ENCODE assay signal across 7 cellular contexts in genomic region chr7:43810195-43810941, GRCh38. TPM values are rescaled to one million over a fixed set of nuclear protein-coding genes. Genes with fewer than 3 reads are reported as not detected.
DNase-seq lines count a peak whose midpoint lies in the region; ATAC-seq and TF ChIP-seq lines count a peak whose summit lies in the region.
"Not testable (repeated sequence)": the region's sequence is repeated elsewhere in the genome, so short reads cannot be mapped to it uniquely, and the experiment has no call there.

No MANE protein-coding gene starts in this region.

- not testable (repeated sequence) for H3K4me3 ChIP-seq in Karpas-422 (ENCODE audit: low read length); Peyer's patch; brain microvascular endothelial cell (ENCODE audit: low read depth, low read length); heart left ventricle

- H3K36me3 ChIP-seq in Karpas-422 (ENCODE audit: insufficient read depth, low read length); brain microvascular endothelial cell (replicated peaks): not testable (repeated sequence)
- peaks cover 0 to 24% (median 0%) of the 10 kb centered on the region in 3 donors for H3K36me3 ChIP-seq in Peyer's patch
- peaks cover 0 to 47% (median 28%) of the 10 kb centered on the region in 9 donors for H3K36me3 ChIP-seq in heart left ventricle

- not testable (repeated sequence) for H3K9ac ChIP-seq in Karpas-422 (ENCODE audit: low read length)

- H3K27ac Mint-ChIP-seq in progenitor cell of endocrine pancreas: not testable (repeated sequence)

- not testable (repeated sequence) for H3K4me1 ChIP-seq in Karpas-422 (ENCODE audit: low read length); Peyer's patch; heart left ventricle

- peak; percentile 70 for DNase-seq in Daoy (ENCODE audit: low read depth)
- DNase-seq in Karpas-422: peak; percentile 85
- peak in 2 of 3 donors; percentile 25 to 56 for DNase-seq in Peyer's patch
- peak; percentile 18 for DNase-seq in activated CD4-positive, alpha-beta T cell treated with anti-CD3 and anti-CD28 coated beads, Interleukin-2, amount 50 U/mL, for 1 hour
- not testable (repeated sequence) for DNase-seq in brain microvascular endothelial cell; progenitor cell of endocrine pancreas (ENCODE audit: low spot score, unreplicated experiment)
- DNase-seq in heart left ventricle: peak in 2 of 5 donors; percentile 23 to 28

- not testable (repeated sequence) for H3K27me3 ChIP-seq in Karpas-422 (ENCODE audit: low read length); Peyer's patch; brain microvascular endothelial cell (replicated peaks); heart left ventricle

- not testable (repeated sequence) for H2AFZ ChIP-seq in Karpas-422 (ENCODE audit: low read length)

- H4K20me1 ChIP-seq in Karpas-422 (ENCODE audit: insufficient read depth, low read depth, low read length): not testable (repeated sequence)

- in situ Hi-C loops in brain microvascular endothelial cell (cut with HindIII; ENCODE audit: low pct_ligation_motif_present, low sequenced_read_pairs): not testable (repeated sequence)

- TF ChIP-seq POLR2A in Peyer's patch (IDR thresholded peaks at IDR 0.05); heart left ventricle (IDR thresholded peaks at IDR 0.05): not testable (repeated sequence)

- not testable (repeated sequence) for H3K4me2 ChIP-seq in Karpas-422 (ENCODE audit: low read depth, low read length, poor library complexity, severe bottlenecking)

- not testable (repeated sequence) for H3K9me2 ChIP-seq in Karpas-422 (replicated peaks; ENCODE audit: insufficient read depth, low read length)

- peaks cover 10% of the 10 kb centered on the region for H3K27me3 Mint-ChIP-seq in progenitor cell of endocrine pancreas

- not testable (repeated sequence) for H3K27ac ChIP-seq in Karpas-422 (ENCODE audit: low read length); Peyer's patch; brain microvascular endothelial cell; heart left ventricle

- H3K4me3 Mint-ChIP-seq in progenitor cell of endocrine pancreas (ENCODE audit: low read depth): not testable (repeated sequence)

- not testable (repeated sequence) for H3K36me3 Mint-ChIP-seq in progenitor cell of endocrine pancreas (ENCODE audit: insufficient read depth)

- intact Hi-C loops in heart left ventricle (cut with DNase I): not testable (repeated sequence)

- not testable (repeated sequence) for H3K4me1 Mint-ChIP-seq in progenitor cell of endocrine pancreas (ENCODE audit: low read depth)

- not testable (repeated sequence) for ATAC-seq in heart left ventricle

- TF ChIP-seq CTCF in Peyer's patch (IDR thresholded peaks at IDR 0.05): peak in 1 of 6 experiments; percentile 18
- TF ChIP-seq CTCF in brain microvascular endothelial cell (IDR thresholded peaks at IDR 0.05; ENCODE audit: low read depth, low read length, missing control alignments): peak; percentile 42
- peak in 10 of 12 donors; percentile 7 to 42 (median 24) for TF ChIP-seq CTCF in heart left ventricle (IDR thresholded peaks at IDR 0.05)
- TF ChIP-seq CTCF in progenitor cell of endocrine pancreas (IDR thresholded peaks at IDR 0.05; ENCODE audit: unreplicated experiment): peak; percentile 29

- H3K9me3 ChIP-seq in Karpas-422 (ENCODE audit: low read length); Peyer's patch; heart left ventricle: not testable (repeated sequence)

- WGBS in heart left ventricle, 4 donors: 83 to 87% (median 85%) methylated on average over 16 of the region's 16 CpGs

- not testable (repeated sequence) for H3K79me2 ChIP-seq in Karpas-422 (ENCODE audit: low read length)

- H3K9me3 Mint-ChIP-seq in progenitor cell of endocrine pancreas (ENCODE audit: low read depth): not testable (repeated sequence)

RNA-seq across cellular contexts. Expression of gene BLVRA, which starts 51.9 kb away (rescaled TPM):
- total RNA-seq in Daoy (2014; rRNA removed; shearing (Covaris generic)): 53.5 and 63.1 TPM in 2 replicates
- total RNA-seq in Karpas-422 (2014; rRNA removed; shearing (Covaris generic); ENCODE audit: low replicate concordance): not detected in 2 replicates
- total RNA-seq in Peyer's patch: 10 to 100 TPM in 3 of 4 donors, 1 to 10 TPM in 1; 2.8 to 38.8 (median 11.5) TPM
- total RNA-seq in heart left ventricle: 10 to 100 TPM; 32.6 to 68.3 (median 42.6) TPM
- 10 to 100 TPM; 49.0 to 55.5 TPM for polyA plus RNA-seq in heart left ventricle
- total RNA-seq in progenitor cell of endocrine pancreas: 20.3 and 22.4 TPM in 2 replicates

RNA-seq across cellular contexts. Expression of gene MRPS24, which starts 58.9 kb away (rescaled TPM):
- 268 and 373 TPM in 2 replicates for total RNA-seq in Daoy (2014; rRNA removed; shearing (Covaris generic))
- 94.1 and 100 TPM in 2 replicates for total RNA-seq in Karpas-422 (2014; rRNA removed; shearing (Covaris generic); ENCODE audit: low replicate concordance)
- total RNA-seq in Peyer's patch (100 to 1,000 TPM in 1 of 4 donors, 10 to 100 TPM in 3; 66.9 to 121 (median 74.2) TPM), heart left ventricle (100 to 1,000 TPM; 118 to 252 (median 151) TPM), progenitor cell of endocrine pancreas (62.7 and 72.8 TPM in 2 replicates)
- polyA plus RNA-seq in heart left ventricle: 100 to 1,000 TPM; 191 to 284 TPM
